Comparison of ENCODE assay signal across 8 cellular contexts in the genomic region with DNA sequence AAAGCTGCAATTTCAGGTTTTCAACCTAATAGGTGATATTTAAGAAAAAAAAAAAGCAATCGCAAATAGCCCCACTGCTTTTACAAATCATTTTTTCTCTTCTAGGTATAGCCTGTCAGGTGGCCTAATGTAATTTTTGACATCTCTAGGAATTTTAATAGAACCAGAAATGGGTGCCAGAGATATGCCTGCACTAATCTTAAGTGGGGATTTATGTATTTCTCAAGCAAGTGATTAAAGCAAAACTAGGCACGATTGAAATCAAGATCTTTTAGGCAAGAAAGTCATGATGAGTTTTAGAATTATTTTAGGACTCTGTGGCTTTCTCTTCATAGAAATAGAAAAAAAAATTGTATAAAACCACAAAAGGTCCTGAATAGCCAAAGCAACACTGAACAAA. TPM values are rescaled to one million over a fixed set of nuclear protein-coding genes. Genes with fewer than 3 reads are reported as not detected.
DNase-seq lines count a peak whose midpoint lies in the region; ATAC-seq, FAIRE-seq and TF ChIP-seq lines count a peak whose summit lies in the region.

No MANE protein-coding gene starts in this region.

- H3K9ac ChIP-seq in endothelial cell of umbilical vein (replicated peaks; ENCODE audit: extremely low read depth, insufficient read depth, low read length), result peak overlapping the region; percentile 78

- dilution Hi-C loops in endothelial cell of umbilical vein (cut with MboI; ENCODE audit: extremely low pct_ligation_motif_present, low sequenced_read_pairs), result no loop called here

- H3K27me3 ChIP-seq in HAP-1 (ENCODE audit: low read depth), result no peaks in the 10 kb centered on the region
- H3K27me3 ChIP-seq in Peyer's patch, result no peaks in the 10 kb centered on the region
- peaks cover 0 to 4% of the 10 kb centered on the region in 2 experiments for H3K27me3 ChIP-seq in endothelial cell of umbilical vein (ENCODE audit: control insufficient read depth in 2 of 2, insufficient read depth in 2 of 2, low read length in 2 of 2)

- H2AFZ ChIP-seq in endothelial cell of umbilical vein (ENCODE audit: low read depth, low read length), result peak overlapping the region; percentile 82

- H3K79me2 ChIP-seq in endothelial cell of umbilical vein (ENCODE audit: control insufficient read depth, insufficient read depth, low read length), result no peaks in the 10 kb centered on the region

- no TSS peak for BruUV-seq in endothelial cell of umbilical vein (replicated peaks; lab: Mats Ljungman, UMichigan)

- TF ChIP-seq CTCF in Peyer's patch (IDR thresholded peaks at IDR 0.05) (no peak), endothelial cell of umbilical vein (IDR thresholded peaks at IDR 0.05; ENCODE audit: extremely low read depth in 1 of 2, insufficient read depth in 1 of 2, low read depth in 1 of 2, low read length in 2 of 2) (no peak), GM13976 (IDR thresholded peaks at IDR 0.05; ENCODE audit: borderline replicate concordance, control extremely low read depth, extremely low read depth, insufficient read depth, missing control alignments) (no peak)

- intact Hi-C loops in endothelial cell of umbilical vein (cut with micrococcal nuclease), result loop anchor here (2.0 kb wide), 2 partner anchors 34 to 922 kb away; partner anchors contain the start of gene C1QTNF3

- peak overlapping the region; percentile 68 for H3K4me2 ChIP-seq in endothelial cell of umbilical vein (ENCODE audit: insufficient read depth, low read length)

- H3K9me1 ChIP-seq in endothelial cell of umbilical vein (replicated peaks; ENCODE audit: control insufficient read depth, extremely low read depth, insufficient read depth, low read length), result no peaks in the 10 kb centered on the region

- no peaks in the 10 kb centered on the region for H4K20me1 ChIP-seq in endothelial cell of umbilical vein (replicated peaks; ENCODE audit: control insufficient read depth, extremely low read depth, insufficient read depth, low read length)

- DNase-seq in HAP-1 (ENCODE audit: low spot score in 2 of 2), result no peak
- no peak for DNase-seq in Peyer's patch
- no peak for DNase-seq in endothelial cell of umbilical vein (ENCODE audit: low read depth, low spot score)
- peak; percentile 28 for DNase-seq in pons (ENCODE audit: low spot score)
- no peak for DNase-seq in T1000 (lab: John Stamatoyannopoulos, UW)
- no peak for DNase-seq in GM13976 (ENCODE audit: low spot score)

- H3K4me3 ChIP-seq in HAP-1 (peak overlapping the region; percentile 75), Peyer's patch (peak overlapping the region; percentile 44 to 79 (median 67)), endothelial cell of umbilical vein (replicated peaks in 1 of 3; ENCODE audit: insufficient read depth in 1 of 3, low read depth in 1 of 3, low read length in 3 of 3) (peak overlapping the region; percentile 46 to 76 (median 62))

- peak overlapping the region; percentile 57 to 95 (median 93) for H3K27ac ChIP-seq in Peyer's patch
- peak overlapping the region; percentile 30 for H3K27ac ChIP-seq in endothelial cell of umbilical vein (ENCODE audit: insufficient read depth, low read depth, low read length)

- POLR2A ChIA-PET in endothelial cell of umbilical vein (lab: Charles Lee), result interaction anchor here (1.5 kb wide), 1 partner anchor 12 kb away, joined by 5 read pairs; no protein-coding TSS in a partner anchor

- ATAC-seq in esophagus mucosa (no peak), HG02759 (IDR thresholded peaks at IDR 0.05; ENCODE audit: unreplicated experiment) (no peak)

- no peaks in the 10 kb centered on the region for H3K9me3 ChIP-seq in HAP-1
- H3K9me3 ChIP-seq in Peyer's patch, result no peaks in the 10 kb centered on the region
- H3K9me3 ChIP-seq in endothelial cell of umbilical vein (replicated peaks; ENCODE audit: control insufficient read depth, insufficient read depth, low read length), result no peaks in the 10 kb centered on the region

- no peak for FAIRE-seq in endothelial cell of umbilical vein (lab: Jason Lieb, UNC)

- no peaks in the 10 kb centered on the region for H3K36me3 ChIP-seq in HAP-1 (replicated peaks)
- peaks cover 0 to 8% (median 0%) of the 10 kb centered on the region in 3 donors for H3K36me3 ChIP-seq in Peyer's patch
- no peaks in the 10 kb centered on the region for H3K36me3 ChIP-seq in endothelial cell of umbilical vein (ENCODE audit: control insufficient read depth in 2 of 2, extremely low read depth in 1 of 2, insufficient read depth in 2 of 2, low read length in 2 of 2)

- TF ChIP-seq POLR2A in Peyer's patch (IDR thresholded peaks at IDR 0.05) (no peak), endothelial cell of umbilical vein (IDR thresholded peaks at IDR 0.05; ENCODE audit: low read depth, low read length) (no peak)

- in situ Hi-C loops in HAP-1 (cut with MboI; ENCODE audit: low sequenced_read_pairs) (no loop called here), GM13976 (cut with MboI; ENCODE audit: low sequenced_read_pairs, unreplicated experiment) (loop anchor here (10.0 to 25.0 kb wide), 2 partner anchors 179 to 456 kb away; no protein-coding TSS in a partner anchor)

- CTCF ChIA-PET in endothelial cell of umbilical vein (lab: Charles Lee), result interaction anchor here (1.4 to 2.0 kb wide), 3 partner anchors 12 to 73 kb away, joined by 4 to 10 read pairs (median 6); no protein-coding TSS in a partner anchor

- H3K4me1 ChIP-seq in HAP-1, result peaks cover 12% of the 10 kb centered on the region
- peaks cover 0 to 17% (median 3%) of the 10 kb centered on the region in 4 donors for H3K4me1 ChIP-seq in Peyer's patch
- peaks cover 14% of the 10 kb centered on the region for H3K4me1 ChIP-seq in endothelial cell of umbilical vein (ENCODE audit: control insufficient read depth, extremely low read depth, insufficient read depth, low read length)

TF ChIP-seq in endothelial cell of umbilical vein, 7 proteins besides CTCF, POLR2A, EP300 and RAD21:
- TF ChIP-seq, protein P1, sequence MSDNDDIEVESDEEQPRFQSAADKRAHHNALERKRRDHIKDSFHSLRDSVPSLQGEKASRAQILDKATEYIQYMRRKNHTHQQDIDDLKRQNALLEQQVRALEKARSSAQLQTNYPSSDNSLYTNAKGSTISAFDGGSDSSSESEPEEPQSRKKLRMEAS (IDR thresholded peaks at IDR 0.05; ENCODE audit: insufficient read depth, insufficient read length), result no peak
- TF ChIP-seq GATA2 (IDR thresholded peaks at IDR 0.05; ENCODE audit: insufficient read depth, insufficient read length, low read depth, low read length), result no peak
- no peak for TF ChIP-seq JUN (IDR thresholded peaks at IDR 0.05; ENCODE audit: borderline replicate concordance, insufficient read depth, insufficient read length, low read depth)
- no peak for TF ChIP-seq MYC (IDR thresholded peaks at IDR 0.05; ENCODE audit: low read depth, low read length)
- TF ChIP-seq FOS (IDR thresholded peaks at IDR 0.05; ENCODE audit: borderline replicate concordance, insufficient read depth, low read length), result no peak
- TF ChIP-seq POLR2AphosphoS5 (IDR thresholded peaks at IDR 0.05; ENCODE audit: insufficient read depth, low read depth, low read length), result no peak
- TF ChIP-seq EZH2 (IDR thresholded peaks at IDR 0.05; ENCODE audit: borderline replicate concordance, low read depth, low read length, severe bottlenecking), result no peak
TF ChIP-seq in endothelial cell of umbilical vein: peak in this region for 0.

RNA-seq across cellular contexts. Expression of gene AMACR, which starts 0.9 kb away (rescaled TPM):
- total RNA-seq in Peyer's patch (10 to 100 TPM; 14.9 to 24.1 (median 20.3) TPM), endothelial cell of umbilical vein (8.3 and 8.7 TPM in 2 replicates), esophagus mucosa (13.5 TPM)
- 6.7 and 7.1 TPM in 2 replicates for polyA plus RNA-seq in endothelial cell of umbilical vein
- 7.2 and 7.7 TPM in 2 replicates for polyA plus RNA-seq in endothelial cell of umbilical vein (2011; cell fraction: cytosol; rRNA removed)
- polyA plus RNA-seq in endothelial cell of umbilical vein (2011; cell fraction: nucleus; rRNA removed), result 3.7 and 4.0 TPM in 2 replicates
- 5.8 and 8.9 TPM in 2 replicates for polyA plus RNA-seq in endothelial cell of umbilical vein (2012)
- 5.3 and 6.1 TPM in 2 replicates for polyA minus RNA-seq in endothelial cell of umbilical vein
- polyA minus RNA-seq in endothelial cell of umbilical vein (2011; cell fraction: cytosol; rRNA and poly(A)+ RNA removed), result 7.9 TPM
- 2.1 and 2.6 TPM in 2 replicates for polyA minus RNA-seq in endothelial cell of umbilical vein (2011; cell fraction: nucleus; rRNA and poly(A)+ RNA removed)

RNA-seq across cellular contexts. Expression of gene SLC45A2, which starts 24.2 kb away (rescaled TPM):
- total RNA-seq in Peyer's patch (not detected), endothelial cell of umbilical vein (not detected in 2 replicates), esophagus mucosa (not detected)
- polyA plus RNA-seq in endothelial cell of umbilical vein, result not detected in 2 replicates
- not detected in 2 replicates for polyA plus RNA-seq in endothelial cell of umbilical vein (2011; cell fraction: cytosol; rRNA removed)
- 0.24 TPM in 1 of 2 replicates, not detected in the other for polyA plus RNA-seq in endothelial cell of umbilical vein (2011; cell fraction: nucleus; rRNA removed)
- not detected in 2 replicates for polyA plus RNA-seq in endothelial cell of umbilical vein (2012)
- polyA minus RNA-seq in endothelial cell of umbilical vein, result 0.68 TPM in 1 of 2 replicates, not detected in the other
- polyA minus RNA-seq in endothelial cell of umbilical vein (2011; cell fraction: cytosol; rRNA and poly(A)+ RNA removed), result not detected
- polyA minus RNA-seq in endothelial cell of umbilical vein (2011; cell fraction: nucleus; rRNA and poly(A)+ RNA removed), result 0.29 and 1.1 TPM in 2 replicates

RNA-seq across cellular contexts. Expression of gene C1QTNF3, which starts 34.3 kb away (rescaled TPM):
- total RNA-seq in Peyer's patch, result 10 to 100 TPM in 2 of 4 donors, 1 to 10 TPM in 2; 7.2 to 33.0 (median 11.4) TPM
- total RNA-seq in endothelial cell of umbilical vein, result 1.6 and 2.0 TPM in 2 replicates
- polyA plus RNA-seq in endothelial cell of umbilical vein, result 1.3 and 1.6 TPM in 2 replicates
- polyA plus RNA-seq in endothelial cell of umbilical vein (2011; cell fraction: cytosol; rRNA removed), result 0.44 and 0.47 TPM in 2 replicates
- 10.1 and 11.1 TPM in 2 replicates for polyA plus RNA-seq in endothelial cell of umbilical vein (2011; cell fraction: nucleus; rRNA removed)
- 0.11 and 0.99 TPM in 2 replicates for polyA plus RNA-seq in endothelial cell of umbilical vein (2012)
- polyA minus RNA-seq in endothelial cell of umbilical vein, result 2.0 and 8.7 TPM in 2 replicates
- polyA minus RNA-seq in endothelial cell of umbilical vein (2011; cell fraction: cytosol; rRNA and poly(A)+ RNA removed), result not detected
- polyA minus RNA-seq in endothelial cell of umbilical vein (2011; cell fraction: nucleus; rRNA and poly(A)+ RNA removed), result 3.9 and 5.3 TPM in 2 replicates
- 1.2 TPM for total RNA-seq in esophagus mucosa
